Comparison of ENCODE assay signal across 1 cellular context in the genomic region with DNA sequence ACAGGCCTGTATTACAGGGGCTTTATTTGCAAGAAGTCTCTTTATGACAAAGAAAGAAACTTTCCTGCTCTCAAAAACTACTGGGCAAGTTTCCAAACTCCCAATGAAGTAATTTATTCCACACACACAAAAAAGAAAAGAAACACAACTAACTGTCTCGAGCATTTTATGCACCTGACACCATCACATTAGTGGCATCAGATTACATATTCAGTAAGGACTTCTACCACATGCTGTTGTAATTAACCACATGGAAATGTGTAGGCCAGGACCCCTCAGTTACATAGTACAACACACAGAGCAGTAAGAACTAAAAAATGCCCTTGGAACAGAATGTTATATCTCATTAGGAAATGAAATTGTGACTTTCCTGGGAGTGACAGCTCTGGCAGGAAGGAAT.
TF ChIP-seq lines count a peak whose summit lies in the region.

No MANE protein-coding gene starts in this region.

TF ChIP-seq in HEK293, 187 proteins besides CTCF, POLR2A, EP300 and RAD21 (continued from another document):
- TF ChIP-seq MEIS1 (CRISPR knock-in tag; IDR thresholded peaks at IDR 0.05; ENCODE audit: borderline replicate concordance) (no peak), ZNF558 (tag by site-specific recombination; IDR thresholded peaks at IDR 0.05) (0 out of 2 replicates have a peak, but pooled peaks have one; percentile 26), BCL11A (tag by site-specific recombination; IDR thresholded peaks at IDR 0.05; ENCODE audit: low read depth) (no peak), ZNF132 (tag by site-specific recombination; IDR thresholded peaks at IDR 0.05; ENCODE audit: borderline replicate concordance) (no peak), KLF10 (tag by site-specific recombination; IDR thresholded peaks at IDR 0.05) (no peak), SP7 (tag by site-specific recombination; IDR thresholded peaks at IDR 0.05) (no peak), ZNF843 (tag by site-specific recombination; IDR thresholded peaks at IDR 0.05) (no peak), FEZF1 (tag by site-specific recombination; IDR thresholded peaks at IDR 0.05) (0 out of 2 replicates have a peak, but pooled peaks have one; percentile 16)
- TF ChIP-seq, protein P1, sequence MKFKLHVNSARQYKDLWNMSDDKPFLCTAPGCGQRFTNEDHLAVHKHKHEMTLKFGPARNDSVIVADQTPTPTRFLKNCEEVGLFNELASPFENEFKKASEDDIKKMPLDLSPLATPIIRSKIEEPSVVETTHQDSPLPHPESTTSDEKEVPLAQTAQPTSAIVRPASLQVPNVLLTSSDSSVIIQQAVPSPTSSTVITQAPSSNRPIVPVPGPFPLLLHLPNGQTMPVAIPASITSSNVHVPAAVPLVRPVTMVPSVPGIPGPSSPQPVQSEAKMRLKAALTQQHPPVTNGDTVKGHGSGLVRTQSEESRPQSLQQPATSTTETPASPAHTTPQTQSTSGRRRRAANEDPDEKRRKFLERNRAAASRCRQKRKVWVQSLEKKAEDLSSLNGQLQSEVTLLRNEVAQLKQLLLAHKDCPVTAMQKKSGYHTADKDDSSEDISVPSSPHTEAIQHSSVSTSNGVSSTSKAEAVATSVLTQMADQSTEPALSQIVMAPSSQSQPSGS (tag by site-specific recombination; IDR thresholded peaks at IDR 0.05; ENCODE audit: low read depth): no peak
